Comparison of ENCODE assay signal across 13 cellular contexts in genomic region chr7:144384555-144385245, GRCh38. TPM values are rescaled to one million over a fixed set of nuclear protein-coding genes. Genes with fewer than 3 reads are reported as not detected.
DNase-seq lines count a peak whose midpoint lies in the region; ATAC-seq, FAIRE-seq and TF ChIP-seq lines count a peak whose summit lies in the region.
"Had no signal": no experiment of that assay in that cellular context is flagged by ENCODE, and none has a peak within 500 bp of the region (broad histone marks: within the 10 kb centered on the region; RNA-seq: fewer than 3 reads in every experiment).

No MANE protein-coding gene starts in this region.

- under 1% methylated on average over 12 of the region's 12 CpGs for WGBS in K562 (ENCODE audit: insufficient coverage, low coverage, missing lambda C conversion rate)

- BruUV-seq in K562 (replicated peaks; lab: Mats Ljungman, UMichigan): no TSS peak

- no peak for TF ChIP-seq POLR2A in K562 (conservative IDR thresholded peaks at IDR 0.05)

- no peak overlapping the region for H3K4me3 Mint-ChIP-seq in nephron
- H3K4me3 Mint-ChIP-seq: activated naive CD8-positive, alpha-beta T cell treated with anti-CD3 and anti-CD28 coated beads, Interleukin-2, amount 10 ng/mL, durations not matched to agents 7 days and 5 days; naive thymus-derived CD4-positive, alpha-beta T cell had no signal

- no peak for TF ChIP-seq CTCF in K562 (IDR thresholded peaks at IDR 0.05 in 2 of 3, conservative IDR thresholded peaks at IDR 0.05 in 1 of 3; ENCODE audit: insufficient read depth in 2 of 3, low read depth in 1 of 3, low read length in 3 of 3)
- TF ChIP-seq CTCF in nephron (IDR thresholded peaks at IDR 0.05; ENCODE audit: unreplicated experiment in 3 of 3): no peak
- no peak for TF ChIP-seq CTCF in foreskin fibroblast (IDR thresholded peaks at IDR 0.05; ENCODE audit: low read depth, low read length)

- no peaks in the 10 kb centered on the region for H3K79me2 ChIP-seq in K562 (ENCODE audit: control insufficient read depth, insufficient read depth, low read length)

- POLR2A ChIA-PET in K562 (lab: Yijun Ruan, JAX): no interaction called here

- TF ChIP-seq RAD21 in K562 (CRISPR knock-in tag; conservative IDR thresholded peaks at IDR 0.05 in 1 of 2, IDR thresholded peaks at IDR 0.05 in 1 of 2): no peak

- in situ Hi-C loops in K562 (cut with MboI): no loop called here
- in situ Hi-C loops in G401 (cut with HindIII; ENCODE audit: low sequenced_read_pairs): no loop called here

- no peak overlapping the region for H2AFZ ChIP-seq in K562 (ENCODE audit: low read depth, low read length)

- H3K27me3 Mint-ChIP-seq in nephron (ENCODE audit: low read depth): no peaks in the 10 kb centered on the region
- H3K27me3 Mint-ChIP-seq: naive thymus-derived CD4-positive, alpha-beta T cell had no signal

- H3K4me1 ChIP-seq in K562 (replicated peaks in 1 of 2; ENCODE audit: control insufficient read depth in 2 of 2, insufficient read depth in 2 of 2, low read length in 2 of 2): no peaks in the 10 kb centered on the region

- H3K27me3 ChIP-seq in K562 (ENCODE audit: control insufficient read depth in 2 of 2, insufficient read depth in 2 of 2, low read length in 2 of 2): no peaks in the 10 kb centered on the region

- ATAC-seq in K562 (peak; percentile 51), HG03571 (IDR thresholded peaks at IDR 0.05; ENCODE audit: unreplicated experiment) (no peak)
- ATAC-seq: naive thymus-derived CD4-positive, alpha-beta T cell had no signal

- FAIRE-seq in K562 (lab: Jason Lieb, UNC): no peak

- H3K4me3 ChIP-seq in K562 (no peak overlapping the region), foreskin fibroblast (ENCODE audit: low read depth in 1 of 2, low read length in 2 of 2) (no peak overlapping the region)

- CTCF ChIA-PET in K562 (lab: Yijun Ruan, JAX; ENCODE audit: low intra/inter-chr PET ratio): no interaction called here

- no peak overlapping the region for H3K9ac ChIP-seq in K562 (ENCODE audit: insufficient read depth in 1 of 2, low read depth in 2 of 2, low read length in 2 of 2)

- no peaks in the 10 kb centered on the region for H3K36me3 ChIP-seq in K562 (ENCODE audit: control insufficient read depth, insufficient read depth, low read length)

- no peak overlapping the region for H3K4me2 ChIP-seq in K562 (ENCODE audit: insufficient read depth, low read length)

- peaks cover 9% of the 10 kb centered on the region for H3K36me3 Mint-ChIP-seq in nephron (ENCODE audit: low read depth)

- H3K9me1 ChIP-seq in K562 (ENCODE audit: control insufficient read depth, insufficient read depth, low read length): no peaks in the 10 kb centered on the region

- H4K20me1 ChIP-seq in K562 (replicated peaks; ENCODE audit: control insufficient read depth, insufficient read depth, low read length): no peaks in the 10 kb centered on the region

- no peak for TF ChIP-seq EP300 in K562 (IDR thresholded peaks at IDR 0.05; ENCODE audit: low read length)

- H3K4me1 Mint-ChIP-seq in nephron: no peaks in the 10 kb centered on the region
- H3K4me1 Mint-ChIP-seq: activated naive CD8-positive, alpha-beta T cell treated with anti-CD3 and anti-CD28 coated beads, Interleukin-2, amount 10 ng/mL, durations not matched to agents 7 days and 5 days had no signal

- intact Hi-C loops in K562 (cut with micrococcal nuclease): no loop called here

- no peaks in the 10 kb centered on the region for H3K9me3 Mint-ChIP-seq in nephron
- H3K9me3 Mint-ChIP-seq: activated naive CD8-positive, alpha-beta T cell treated with anti-CD3 and anti-CD28 coated beads, Interleukin-2, amount 10 ng/mL, durations not matched to agents 7 days and 5 days; naive thymus-derived CD4-positive, alpha-beta T cell had no signal

- no peaks in the 10 kb centered on the region for H3K9me3 ChIP-seq in K562 (replicated peaks; ENCODE audit: control insufficient read depth, insufficient read depth, low read depth, low read length)

- no peak overlapping the region for H3K27ac ChIP-seq in K562 (ENCODE audit: extremely low read depth, low read depth, low read length)
- H3K27ac ChIP-seq: C4-2B had no signal

- DNase-seq in A172 (ENCODE audit: low spot score): peak; percentile 61
- DNase-seq in HT-29 (ENCODE audit: low spot score): peak; percentile 50
- DNase-seq in K562 (ENCODE audit: extremely low read depth in 1 of 4, low spot score in 3 of 4): no peak
- DNase-seq in foreskin fibroblast: no peak
- DNase-seq in COLO829 (ENCODE audit: low spot score): no peak
- DNase-seq in G401 (ENCODE audit: low spot score): no peak
- DNase-seq: activated naive CD8-positive, alpha-beta T cell treated with anti-CD3 and anti-CD28 coated beads, Interleukin-2, amount 10 ng/mL, durations not matched to agents 7 days and 5 days; GOT3; NCI-H2171 treated with DMSO at 0.1 percent for 48 hours had no signal

- H3K27ac Mint-ChIP-seq in nephron: peak overlapping the region; percentile 33 to 69 (median 67)
- H3K27ac Mint-ChIP-seq: activated naive CD8-positive, alpha-beta T cell treated with anti-CD3 and anti-CD28 coated beads, Interleukin-2, amount 10 ng/mL, durations not matched to agents 7 days and 5 days had no signal

TF ChIP-seq in K562, 482 proteins besides CTCF, POLR2A, EP300 and RAD21 (continues in another document):
- TF ChIP-seq BHLHE40 (IDR thresholded peaks at IDR 0.05; ENCODE audit: low read length) (no peak), ATF3 (IDR thresholded peaks at IDR 0.05) (0 out of 2 replicates have a peak, but pooled peaks have one; percentile 12), ATF3 (CRISPR knock-in tag; conservative IDR thresholded peaks at IDR 0.05) (no peak), SAFB2 (IDR thresholded peaks at IDR 0.05; ENCODE audit: borderline replicate concordance, low read depth, low read length, severe bottlenecking) (no peak), ZNF79 (CRISPR knock-in tag; IDR thresholded peaks at IDR 0.05; ENCODE audit: low read depth) (no peak), MAZ (CRISPR knock-in tag; conservative IDR thresholded peaks at IDR 0.05 in 1 of 2, IDR thresholded peaks at IDR 0.05 in 1 of 2) (0 out of 4 replicates have a peak, but pooled peaks of 1 of the 2 experiments have one; percentile 22), FOSL1 (tag; conservative IDR thresholded peaks at IDR 0.05) (peak; percentile 42; the same call in 1 of the 2 replicates)

RNA-seq across cellular contexts. Expression of gene NOBOX, which starts 18.8 kb away (rescaled TPM):
- not detected in 2 replicates for total RNA-seq in A172 (2014; rRNA removed; shearing (Covaris generic))
- total RNA-seq in HT-29 (2014; rRNA removed; shearing (Covaris generic)): not detected in 2 replicates
- total RNA-seq in K562 (2011; cell fraction: chromatin; rRNA removed; ENCODE audit: low replicate concordance): not detected in 2 replicates
- not detected in 2 replicates for total RNA-seq in K562 (2011; cell fraction: nucleolus; rRNA removed)
- not detected in 2 replicates for total RNA-seq in K562 (2011; cell fraction: nucleoplasm; rRNA removed)
- total RNA-seq in K562 (2014; rRNA removed) (not detected in 2 replicates), K562 (2014; rRNA removed; fragmentation: Illumina TruSeq; extraction: Trizol) (not detected in 2 replicates), K562 (2015; rRNA removed; fragmentation: Illumina TruSeq; extraction: Trizol) (not detected in 2 replicates), K562 (2021) (not detected in 2 replicates)
- polyA plus RNA-seq in K562 (2011; rRNA removed) (not detected in 2 replicates), K562 (2014; fragmentation: Illumina TruSeq; extraction: Trizol) (not detected in 2 replicates), K562 (2014; fragmentation: Nextera tagmentation; extraction: Ambion mirVana) (not detected), K562 (2014; rRNA removed) (not detected in 2 replicates)
- not detected in 2 replicates for polyA plus RNA-seq in K562 (2011; cell fraction: cytosol; rRNA removed)
- not detected in 2 replicates for polyA plus RNA-seq in K562 (2011; cell fraction: nucleus; rRNA removed)
- polyA plus RNA-seq in K562 (2012): not detected in 2 replicates
- not detected in 2 replicates for polyA minus RNA-seq in K562 (2011; rRNA and poly(A)+ RNA removed)
- polyA minus RNA-seq in K562 (2011; cell fraction: cytosol; rRNA and poly(A)+ RNA removed): not detected in 2 replicates
- polyA minus RNA-seq in K562 (2011; cell fraction: nucleus; rRNA and poly(A)+ RNA removed): not detected in 2 replicates
- not detected in 2 replicates for total RNA-seq in G401 (2014; rRNA removed; shearing (Covaris generic))
- total RNA-seq: activated naive CD8-positive, alpha-beta T cell treated with anti-CD3 and anti-CD28 coated beads, Interleukin-2, amount 10 ng/mL, durations not matched to agents 7 days and 5 days; naive thymus-derived CD4-positive, alpha-beta T cell had no signal
- polyA plus RNA-seq: naive thymus-derived CD4-positive, alpha-beta T cell had no signal

RNA-seq across cellular contexts. Expression of gene ARHGEF5, which starts 29.5 kb away (rescaled TPM):
- not detected in 2 replicates for total RNA-seq in A172 (2014; rRNA removed; shearing (Covaris generic))
- total RNA-seq in HT-29 (2014; rRNA removed; shearing (Covaris generic)): 24.4 and 28.4 TPM in 2 replicates
- 0.46 TPM in 1 of 2 replicates, not detected in the other for total RNA-seq in K562 (2011; cell fraction: chromatin; rRNA removed; ENCODE audit: low replicate concordance)
- 0.33 TPM in 1 of 2 replicates, not detected in the other for total RNA-seq in K562 (2011; cell fraction: nucleolus; rRNA removed)
- not detected in 2 replicates for total RNA-seq in K562 (2011; cell fraction: nucleoplasm; rRNA removed)
- total RNA-seq in K562 (2014; rRNA removed) (0.04 and 0.09 TPM in 2 replicates), K562 (2014; rRNA removed; fragmentation: Illumina TruSeq; extraction: Trizol) (0.18 TPM in 1 of 2 replicates, not detected in the other), K562 (2015; rRNA removed; fragmentation: Illumina TruSeq; extraction: Trizol) (0.07 and 0.11 TPM in 2 replicates), K562 (2021) (0.29 and 0.49 TPM in 2 replicates)
- polyA plus RNA-seq in K562 (2011; rRNA removed) (0.26 and 0.34 TPM in 2 replicates), K562 (2014; fragmentation: Illumina TruSeq; extraction: Trizol) (0.10 and 0.12 TPM in 2 replicates), K562 (2014; fragmentation: Nextera tagmentation; extraction: Ambion mirVana) (under 1 TPM in 1 of 2 experiments, not detected in 1; 0.03 TPM), K562 (2014; rRNA removed) (0.03 and 0.12 TPM in 2 replicates)
- 0.31 and 0.75 TPM in 2 replicates for polyA plus RNA-seq in K562 (2011; cell fraction: cytosol; rRNA removed)
- polyA plus RNA-seq in K562 (2011; cell fraction: nucleus; rRNA removed): 0.34 and 1.1 TPM in 2 replicates
- 0.17 and 0.30 TPM in 2 replicates for polyA plus RNA-seq in K562 (2012)
- polyA minus RNA-seq in K562 (2011; rRNA and poly(A)+ RNA removed): 0.36 and 0.74 TPM in 2 replicates
- not detected in 2 replicates for polyA minus RNA-seq in K562 (2011; cell fraction: cytosol; rRNA and poly(A)+ RNA removed)
- 0.11 and 0.81 TPM in 2 replicates for polyA minus RNA-seq in K562 (2011; cell fraction: nucleus; rRNA and poly(A)+ RNA removed)
- total RNA-seq in G401 (2014; rRNA removed; shearing (Covaris generic)): not detected in 2 replicates

Comparison
In these comparisons a context has a peak if more than half of its experiments do, and no peak if none do; other contexts are left out.
1. DNase-seq: peak in A172 (single experiment) and HT-29 (single experiment); none in K562 (0 of 4), foreskin fibroblast (0 of 2), COLO829 (single experiment) and G401 (single experiment).
2. RNA of gene ARHGEF5, which starts 29.5 kb away (total RNA-seq): 24.4 to 28.4 TPM in HT-29; 0.04 to 0.49 TPM in K562, not detected in A172 and not detected in G401; every median in the first group is over 10 times any median in the second.